Comparison of ENCODE assay signal across 1 cellular context in genomic region chr16:85615852-85616607, GRCh38.
TF ChIP-seq lines count a peak whose summit lies in the region.

No MANE protein-coding gene starts in this region.

TF ChIP-seq in HepG2, 621 proteins besides CTCF, POLR2A, EP300 and RAD21 (continued from another document and continues in another):
- TF ChIP-seq HNF1B (CRISPR knock-in tag; IDR thresholded peaks at IDR 0.05) (no peak), TOE1 (CRISPR knock-in tag; IDR thresholded peaks at IDR 0.05) (no peak), ZNF501 (CRISPR knock-in tag; IDR thresholded peaks at IDR 0.05) (no peak), ADNP (CRISPR knock-in tag; IDR thresholded peaks at IDR 0.05) (no peak), RELA (CRISPR knock-in tag; IDR thresholded peaks at IDR 0.05) (peak; percentile 57; the same call in 1 of the 2 replicates), ZNF563 (CRISPR knock-in tag; IDR thresholded peaks at IDR 0.05) (no peak), TCF7 (IDR thresholded peaks at IDR 0.05; ENCODE audit: low read depth) (no peak), IKZF4 (CRISPR knock-in tag; IDR thresholded peaks at IDR 0.05; ENCODE audit: borderline replicate concordance, low read depth, not compliant biosample characterization) (no peak), JUNB (CRISPR knock-in tag; IDR thresholded peaks at IDR 0.05; ENCODE audit: borderline replicate concordance) (no peak), ATF7 (IDR thresholded peaks at IDR 0.05) (no peak), ATF7 (CRISPR knock-in tag; IDR thresholded peaks at IDR 0.05) (no peak), HES4 (CRISPR knock-in tag; IDR thresholded peaks at IDR 0.05; ENCODE audit: borderline replicate concordance) (no peak), SMC3 (IDR thresholded peaks at IDR 0.05; ENCODE audit: low read length) (peak; percentile 53), RBAK (CRISPR knock-in tag; IDR thresholded peaks at IDR 0.05) (no peak), U2AF1 (optimal IDR thresholded peaks at IDR 0.05; ENCODE audit: low read depth, low read length) (no peak), ZFP41 (CRISPR knock-in tag; IDR thresholded peaks at IDR 0.05; ENCODE audit: borderline replicate concordance) (no peak), ZNF484 (CRISPR knock-in tag; IDR thresholded peaks at IDR 0.05; ENCODE audit: borderline replicate concordance, low read depth) (no peak), ZNF24 (IDR thresholded peaks at IDR 0.05) (no peak), FOSL2 (CRISPR knock-in tag; IDR thresholded peaks at IDR 0.05) (no peak), NONO (IDR thresholded peaks at IDR 0.05) (no peak), NONO (CRISPR knock-in tag; conservative IDR thresholded peaks at IDR 0.05) (no peak), HMG20A (CRISPR knock-in tag; IDR thresholded peaks at IDR 0.05; ENCODE audit: borderline replicate concordance) (no peak), ZNF75D (CRISPR knock-in tag; IDR thresholded peaks at IDR 0.05; ENCODE audit: borderline replicate concordance) (no peak), ZNF574 (CRISPR knock-in tag; IDR thresholded peaks at IDR 0.05) (peak; percentile 30; the same call in 1 of the 2 replicates), NRL (CRISPR knock-in tag; IDR thresholded peaks at IDR 0.05; ENCODE audit: borderline replicate concordance) (0 out of 2 replicates have a peak, but pooled peaks have one; percentile 48), ZNF788 (CRISPR knock-in tag; IDR thresholded peaks at IDR 0.05; ENCODE audit: borderline replicate concordance) (no peak), MED1 (CRISPR knock-in tag; IDR thresholded peaks at IDR 0.05) (0 out of 2 replicates have a peak, but pooled peaks have one; percentile 25), ZBTB20 (CRISPR knock-in tag; IDR thresholded peaks at IDR 0.05; ENCODE audit: borderline replicate concordance, low read depth) (0 out of 2 replicates have a peak, but pooled peaks have one; percentile 35), AGO1 (IDR thresholded peaks at IDR 0.05; ENCODE audit: low read depth, low read length, poor library complexity, severe bottlenecking) (peak; percentile 39), ZNF589 (CRISPR knock-in tag; conservative IDR thresholded peaks at IDR 0.05) (no peak), ZFP36L2 (CRISPR knock-in tag; IDR thresholded peaks at IDR 0.05) (no peak), SMARCE1 (IDR thresholded peaks at IDR 0.05; ENCODE audit: borderline replicate concordance) (no peak), HNRNPL (IDR thresholded peaks at IDR 0.05; ENCODE audit: low read depth, low read length) (0 out of 2 replicates have a peak, but pooled peaks have one; percentile 25)
- TF ChIP-seq, protein P1, sequence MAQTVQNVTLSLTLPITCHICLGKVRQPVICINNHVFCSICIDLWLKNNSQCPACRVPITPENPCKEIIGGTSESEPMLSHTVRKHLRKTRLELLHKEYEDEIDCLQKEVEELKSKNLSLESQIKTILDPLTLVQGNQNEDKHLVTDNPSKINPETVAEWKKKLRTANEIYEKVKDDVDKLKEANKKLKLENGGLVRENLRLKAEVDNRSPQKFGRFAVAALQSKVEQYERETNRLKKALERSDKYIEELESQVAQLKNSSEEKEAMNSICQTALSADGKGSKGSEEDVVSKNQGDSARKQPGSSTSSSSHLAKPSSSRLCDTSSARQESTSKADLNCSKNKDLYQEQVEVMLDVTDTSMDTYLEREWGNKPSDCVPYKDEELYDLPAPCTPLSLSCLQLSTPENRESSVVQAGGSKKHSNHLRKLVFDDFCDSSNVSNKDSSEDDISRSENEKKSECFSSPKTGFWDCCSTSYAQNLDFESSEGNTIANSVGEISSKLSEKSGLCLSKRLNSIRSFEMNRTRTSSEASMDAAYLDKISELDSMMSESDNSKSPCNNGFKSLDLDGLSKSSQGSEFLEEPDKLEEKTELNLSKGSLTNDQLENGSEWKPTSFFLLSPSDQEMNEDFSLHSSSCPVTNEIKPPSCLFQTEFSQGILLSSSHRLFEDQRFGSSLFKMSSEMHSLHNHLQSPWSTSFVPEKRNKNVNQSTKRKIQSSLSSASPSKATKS (CRISPR knock-in tag; IDR thresholded peaks at IDR 0.05) = no peak
- TF ChIP-seq, protein P2, sequence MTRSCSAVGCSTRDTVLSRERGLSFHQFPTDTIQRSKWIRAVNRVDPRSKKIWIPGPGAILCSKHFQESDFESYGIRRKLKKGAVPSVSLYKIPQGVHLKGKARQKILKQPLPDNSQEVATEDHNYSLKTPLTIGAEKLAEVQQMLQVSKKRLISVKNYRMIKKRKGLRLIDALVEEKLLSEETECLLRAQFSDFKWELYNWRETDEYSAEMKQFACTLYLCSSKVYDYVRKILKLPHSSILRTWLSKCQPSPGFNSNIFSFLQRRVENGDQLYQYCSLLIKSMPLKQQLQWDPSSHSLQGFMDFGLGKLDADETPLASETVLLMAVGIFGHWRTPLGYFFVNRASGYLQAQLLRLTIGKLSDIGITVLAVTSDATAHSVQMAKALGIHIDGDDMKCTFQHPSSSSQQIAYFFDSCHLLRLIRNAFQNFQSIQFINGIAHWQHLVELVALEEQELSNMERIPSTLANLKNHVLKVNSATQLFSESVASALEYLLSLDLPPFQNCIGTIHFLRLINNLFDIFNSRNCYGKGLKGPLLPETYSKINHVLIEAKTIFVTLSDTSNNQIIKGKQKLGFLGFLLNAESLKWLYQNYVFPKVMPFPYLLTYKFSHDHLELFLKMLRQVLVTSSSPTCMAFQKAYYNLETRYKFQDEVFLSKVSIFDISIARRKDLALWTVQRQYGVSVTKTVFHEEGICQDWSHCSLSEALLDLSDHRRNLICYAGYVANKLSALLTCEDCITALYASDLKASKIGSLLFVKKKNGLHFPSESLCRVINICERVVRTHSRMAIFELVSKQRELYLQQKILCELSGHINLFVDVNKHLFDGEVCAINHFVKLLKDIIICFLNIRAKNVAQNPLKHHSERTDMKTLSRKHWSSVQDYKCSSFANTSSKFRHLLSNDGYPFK (CRISPR knock-in tag; IDR thresholded peaks at IDR 0.05; ENCODE audit: borderline replicate concordance) = no peak
- TF ChIP-seq, protein P3, sequence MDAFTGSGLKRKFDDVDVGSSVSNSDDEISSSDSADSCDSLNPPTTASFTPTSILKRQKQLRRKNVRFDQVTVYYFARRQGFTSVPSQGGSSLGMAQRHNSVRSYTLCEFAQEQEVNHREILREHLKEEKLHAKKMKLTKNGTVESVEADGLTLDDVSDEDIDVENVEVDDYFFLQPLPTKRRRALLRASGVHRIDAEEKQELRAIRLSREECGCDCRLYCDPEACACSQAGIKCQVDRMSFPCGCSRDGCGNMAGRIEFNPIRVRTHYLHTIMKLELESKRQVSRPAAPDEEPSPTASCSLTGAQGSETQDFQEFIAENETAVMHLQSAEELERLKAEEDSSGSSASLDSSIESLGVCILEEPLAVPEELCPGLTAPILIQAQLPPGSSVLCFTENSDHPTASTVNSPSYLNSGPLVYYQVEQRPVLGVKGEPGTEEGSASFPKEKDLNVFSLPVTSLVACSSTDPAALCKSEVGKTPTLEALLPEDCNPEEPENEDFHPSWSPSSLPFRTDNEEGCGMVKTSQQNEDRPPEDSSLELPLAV (CRISPR knock-in tag; conservative IDR thresholded peaks at IDR 0.05; ENCODE audit: low read depth) = no peak
- TF ChIP-seq, protein P4, sequence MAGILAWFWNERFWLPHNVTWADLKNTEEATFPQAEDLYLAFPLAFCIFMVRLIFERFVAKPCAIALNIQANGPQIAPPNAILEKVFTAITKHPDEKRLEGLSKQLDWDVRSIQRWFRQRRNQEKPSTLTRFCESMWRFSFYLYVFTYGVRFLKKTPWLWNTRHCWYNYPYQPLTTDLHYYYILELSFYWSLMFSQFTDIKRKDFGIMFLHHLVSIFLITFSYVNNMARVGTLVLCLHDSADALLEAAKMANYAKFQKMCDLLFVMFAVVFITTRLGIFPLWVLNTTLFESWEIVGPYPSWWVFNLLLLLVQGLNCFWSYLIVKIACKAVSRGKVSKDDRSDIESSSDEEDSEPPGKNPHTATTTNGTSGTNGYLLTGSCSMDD (CRISPR knock-in tag; IDR thresholded peaks at IDR 0.05) = no peak
- TF ChIP-seq, protein P5, sequence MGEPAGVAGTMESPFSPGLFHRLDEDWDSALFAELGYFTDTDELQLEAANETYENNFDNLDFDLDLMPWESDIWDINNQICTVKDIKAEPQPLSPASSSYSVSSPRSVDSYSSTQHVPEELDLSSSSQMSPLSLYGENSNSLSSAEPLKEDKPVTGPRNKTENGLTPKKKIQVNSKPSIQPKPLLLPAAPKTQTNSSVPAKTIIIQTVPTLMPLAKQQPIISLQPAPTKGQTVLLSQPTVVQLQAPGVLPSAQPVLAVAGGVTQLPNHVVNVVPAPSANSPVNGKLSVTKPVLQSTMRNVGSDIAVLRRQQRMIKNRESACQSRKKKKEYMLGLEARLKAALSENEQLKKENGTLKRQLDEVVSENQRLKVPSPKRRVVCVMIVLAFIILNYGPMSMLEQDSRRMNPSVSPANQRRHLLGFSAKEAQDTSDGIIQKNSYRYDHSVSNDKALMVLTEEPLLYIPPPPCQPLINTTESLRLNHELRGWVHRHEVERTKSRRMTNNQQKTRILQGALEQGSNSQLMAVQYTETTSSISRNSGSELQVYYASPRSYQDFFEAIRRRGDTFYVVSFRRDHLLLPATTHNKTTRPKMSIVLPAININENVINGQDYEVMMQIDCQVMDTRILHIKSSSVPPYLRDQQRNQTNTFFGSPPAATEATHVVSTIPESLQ (CRISPR knock-in tag; conservative IDR thresholded peaks at IDR 0.05) = no peak
- TF ChIP-seq, protein P6, sequence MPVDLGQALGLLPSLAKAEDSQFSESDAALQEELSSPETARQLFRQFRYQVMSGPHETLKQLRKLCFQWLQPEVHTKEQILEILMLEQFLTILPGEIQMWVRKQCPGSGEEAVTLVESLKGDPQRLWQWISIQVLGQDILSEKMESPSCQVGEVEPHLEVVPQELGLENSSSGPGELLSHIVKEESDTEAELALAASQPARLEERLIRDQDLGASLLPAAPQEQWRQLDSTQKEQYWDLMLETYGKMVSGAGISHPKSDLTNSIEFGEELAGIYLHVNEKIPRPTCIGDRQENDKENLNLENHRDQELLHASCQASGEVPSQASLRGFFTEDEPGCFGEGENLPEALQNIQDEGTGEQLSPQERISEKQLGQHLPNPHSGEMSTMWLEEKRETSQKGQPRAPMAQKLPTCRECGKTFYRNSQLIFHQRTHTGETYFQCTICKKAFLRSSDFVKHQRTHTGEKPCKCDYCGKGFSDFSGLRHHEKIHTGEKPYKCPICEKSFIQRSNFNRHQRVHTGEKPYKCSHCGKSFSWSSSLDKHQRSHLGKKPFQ (CRISPR knock-in tag; IDR thresholded peaks at IDR 0.05; ENCODE audit: insufficient replicate concordance) = no peak
- TF ChIP-seq, protein P7, sequence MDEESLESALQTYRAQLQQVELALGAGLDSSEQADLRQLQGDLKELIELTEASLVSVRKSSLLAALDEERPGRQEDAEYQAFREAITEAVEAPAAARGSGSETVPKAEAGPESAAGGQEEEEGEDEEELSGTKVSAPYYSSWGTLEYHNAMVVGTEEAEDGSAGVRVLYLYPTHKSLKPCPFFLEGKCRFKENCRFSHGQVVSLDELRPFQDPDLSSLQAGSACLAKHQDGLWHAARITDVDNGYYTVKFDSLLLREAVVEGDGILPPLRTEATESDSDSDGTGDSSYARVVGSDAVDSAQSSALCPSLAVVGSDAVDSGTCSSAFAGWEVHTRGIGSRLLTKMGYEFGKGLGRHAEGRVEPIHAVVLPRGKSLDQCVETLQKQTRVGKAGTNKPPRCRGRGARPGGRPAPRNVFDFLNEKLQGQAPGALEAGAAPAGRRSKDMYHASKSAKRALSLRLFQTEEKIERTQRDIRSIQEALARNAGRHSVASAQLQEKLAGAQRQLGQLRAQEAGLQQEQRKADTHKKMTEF (CRISPR knock-in tag; IDR thresholded peaks at IDR 0.05) = no peak
